Comparison of ENCODE assay signal across 8 cellular contexts in genomic region chrX:54042609-54043010, GRCh38. TPM values are rescaled to one million over a fixed set of nuclear protein-coding genes. Genes with fewer than 3 reads are reported as not detected.
A peak's percentile ranks its signal among the peaks of the same experiment; 100 is the strongest.
DNase-seq lines count a peak whose midpoint lies in the region; ATAC-seq and TF ChIP-seq lines count a peak whose summit lies in the region.

No MANE protein-coding gene starts in this region.

- no peak overlapping the region for H3K9ac ChIP-seq in H9 (ENCODE audit: extremely low read depth, insufficient read length, low read length)

- H3K4me1 ChIP-seq in H9 (ENCODE audit: insufficient read depth, low read length) (peaks cover 3% of the 10 kb centered on the region; the same call in 1 of the 2 replicates), OCI-LY7 (ENCODE audit: insufficient read depth, low read length, poor library complexity, severe bottlenecking) (peaks cover 13% of the 10 kb centered on the region), neutrophil (ENCODE audit: control insufficient read depth in 1 of 2, insufficient read depth in 1 of 2, low read depth in 1 of 2, low read length in 1 of 2) (peaks cover 13 to 22% of the 10 kb centered on the region in 2 experiments), upper lobe of right lung (peaks cover 4% of the 10 kb centered on the region)

- H3K27me3 ChIP-seq in H9 (ENCODE audit: insufficient read depth, low read length) (no peaks in the 10 kb centered on the region), neutrophil (no peaks in the 10 kb centered on the region), upper lobe of right lung (no peaks in the 10 kb centered on the region)

- no peak overlapping the region for H2BK120ac ChIP-seq in H9 (ENCODE audit: low read depth, low read length, poor library complexity, severe bottlenecking)

- H3K36me3 Mint-ChIP-seq in H9 (ENCODE audit: insufficient read depth in 1 of 3, low read depth in 3 of 3) = peaks cover 23 to 32% (median 30%) of the 10 kb centered on the region in 3 experiments
- H3K36me3 Mint-ChIP-seq in activated T-helper 1 cell treated with anti-CD3 and anti-CD28 coated beads, Interleukin-12 subunit alpha, Interleukin-12 subunit beta, Interleukin-2, Interleukin-4 antibody, amounts not matched to agents 30 ng/mL and 10 ng/mL and 1 ng/mL, durations not matched to agents 14 hours and 24 hours and 36 hours (ENCODE audit: low read depth) = peaks cover 11% of the 10 kb centered on the region

- H2BK20ac ChIP-seq in H9 (ENCODE audit: low read depth, low read length, poor library complexity, severe bottlenecking) = no peak overlapping the region

- H3K4me2 ChIP-seq in H9 (ENCODE audit: insufficient read depth, insufficient read length, low read length) (peak overlapping the region; percentile 81), OCI-LY7 (ENCODE audit: low read length) (peak overlapping the region; percentile 92)

- H3K9me3 ChIP-seq in H9 (ENCODE audit: control insufficient read depth, low read depth, low read length) = peaks cover 27% of the 10 kb centered on the region
- H3K9me3 ChIP-seq in OCI-LY7 (ENCODE audit: low read length) = no peaks in the 10 kb centered on the region
- H3K9me3 ChIP-seq in neutrophil = no peaks in the 10 kb centered on the region
- no peaks in the 10 kb centered on the region for H3K9me3 ChIP-seq in upper lobe of right lung

- no peak overlapping the region for H3K56ac ChIP-seq in H9 (ENCODE audit: insufficient read length, low read depth, low read length)

- H2AK5ac ChIP-seq in H9 (ENCODE audit: insufficient read length, low read length) = no peak overlapping the region

- H3K14ac ChIP-seq in H9 (ENCODE audit: insufficient read depth, low read length) = no peak overlapping the region

- H3K36me3 ChIP-seq in OCI-LY7 (ENCODE audit: insufficient read depth, low read length) (peaks cover 37% of the 10 kb centered on the region), neutrophil (peaks cover 27% of the 10 kb centered on the region), upper lobe of right lung (peaks cover 14% of the 10 kb centered on the region)

- H3K79me1 ChIP-seq in H9 (ENCODE audit: insufficient read depth, low read depth, low read length, poor library complexity, severe bottlenecking) = no peaks in the 10 kb centered on the region

- H3K27ac ChIP-seq in H9 (ENCODE audit: insufficient read length, low read depth, low read length) (no peak overlapping the region), OCI-LY7 (ENCODE audit: low read depth, low read length, poor library complexity, severe bottlenecking) (peak overlapping the region; percentile 88), neutrophil (peak overlapping the region; percentile 98), upper lobe of right lung (no peak overlapping the region)

- no peak overlapping the region for H3K4ac ChIP-seq in H9 (ENCODE audit: low read depth, low read length)

- no peak overlapping the region for H2BK12ac ChIP-seq in H9 (ENCODE audit: insufficient read length, low read depth, low read length)

- no peak overlapping the region for H3K23ac ChIP-seq in H9 (ENCODE audit: insufficient read length, low read depth, low read length)

- H3K18ac ChIP-seq in H9 (ENCODE audit: insufficient read length, low read depth, low read length) = no peak overlapping the region

- no TSS peak for BruUV-seq in OCI-LY7 (replicated peaks; lab: Mats Ljungman, UMichigan)

- H3K4me3 Mint-ChIP-seq in H9 = peak overlapping the region; percentile 92 to 97
- peak overlapping the region; percentile 92 for H3K4me3 Mint-ChIP-seq in activated T-helper 1 cell treated with anti-CD3 and anti-CD28 coated beads, Interleukin-12 subunit alpha, Interleukin-12 subunit beta, Interleukin-2, Interleukin-4 antibody, amounts not matched to agents 30 ng/mL and 10 ng/mL and 1 ng/mL, durations not matched to agents 14 hours and 24 hours and 36 hours

- no peaks in the 10 kb centered on the region for H4K20me1 ChIP-seq in H9 (ENCODE audit: control insufficient read depth, insufficient read depth, insufficient read length)
- no peaks in the 10 kb centered on the region for H4K20me1 ChIP-seq in OCI-LY7 (ENCODE audit: insufficient read depth, low read length)

- TF ChIP-seq CTCF in H9 (conservative IDR thresholded peaks at IDR 0.05) = peak; percentile 36; the same call in 1 of the 3 replicates
- peak; percentile 46; the same call in 1 of the 2 replicates for TF ChIP-seq CTCF in OCI-LY7 (conservative IDR thresholded peaks at IDR 0.05; ENCODE audit: low read length)
- TF ChIP-seq CTCF in neutrophil (IDR thresholded peaks at IDR 0.05) = no peak
- TF ChIP-seq CTCF in upper lobe of right lung (IDR thresholded peaks at IDR 0.05) = peak; percentile 23

- H3K4me3 ChIP-seq in OCI-LY7 (ENCODE audit: low read depth, low read length, poor library complexity, severe bottlenecking) (peak overlapping the region; percentile 92), neutrophil (ENCODE audit: low read depth in 1 of 2, low read length in 1 of 2) (peak overlapping the region; percentile 73 to 79), upper lobe of right lung (peak overlapping the region; percentile 66)

- H3K9me3 Mint-ChIP-seq in H9 = peaks cover 63 to 67% of the 10 kb centered on the region in 2 experiments
- H3K9me3 Mint-ChIP-seq in activated T-helper 1 cell treated with anti-CD3 and anti-CD28 coated beads, Interleukin-12 subunit alpha, Interleukin-12 subunit beta, Interleukin-2, Interleukin-4 antibody, amounts not matched to agents 30 ng/mL and 10 ng/mL and 1 ng/mL, durations not matched to agents 14 hours and 24 hours and 36 hours = no peaks in the 10 kb centered on the region

- no peak overlapping the region for H2BK5ac ChIP-seq in H9 (ENCODE audit: insufficient read length, low read length)

- H4K8ac ChIP-seq in H9 (replicated peaks; ENCODE audit: insufficient read length, low read depth, low read length) = no peak overlapping the region

- H2BK15ac ChIP-seq in H9 (ENCODE audit: low read depth, low read length) = no peak overlapping the region

- no peaks in the 10 kb centered on the region for H3K9me2 ChIP-seq in OCI-LY7 (ENCODE audit: insufficient read depth, low read length)

- peak; percentile 4 for ATAC-seq in upper lobe of right lung

- WGBS in H9 (ENCODE audit: extremely low coverage, insufficient read length, low lambda C conversion rate) = no CpG with 5 or more reads among the region's 26 CpGs

- H3T11ph ChIP-seq in H9 (ENCODE audit: low read length) = no peak overlapping the region

- H3K4me1 Mint-ChIP-seq in H9 = peaks cover 11 to 20% of the 10 kb centered on the region in 2 experiments
- peaks cover 18% of the 10 kb centered on the region for H3K4me1 Mint-ChIP-seq in activated T-helper 1 cell treated with anti-CD3 and anti-CD28 coated beads, Interleukin-12 subunit alpha, Interleukin-12 subunit beta, Interleukin-2, Interleukin-4 antibody, amounts not matched to agents 30 ng/mL and 10 ng/mL and 1 ng/mL, durations not matched to agents 14 hours and 24 hours and 36 hours (ENCODE audit: low read depth)

- H4K5ac ChIP-seq in H9 (ENCODE audit: insufficient read length, low read depth, low read length) = no peak overlapping the region

- intact Hi-C loops in OCI-LY7 (cut with micrococcal nuclease; ENCODE audit: unreplicated experiment) (loop anchor here (5.0 to 10.0 kb wide), 2 partner anchors 358 to 1120 kb away; partner anchors contain the start of gene HUWE1), upper lobe of right lung (cut with DNase I) (no loop called here)
- intact Hi-C loops in activated T-helper 1 cell treated with anti-CD3 and anti-CD28 coated beads, Interleukin-12 subunit alpha, Interleukin-12 subunit beta, Interleukin-2, Interleukin-4 antibody, amounts not matched to agents 30 ng/mL and 10 ng/mL and 1 ng/mL, durations not matched to agents 14 hours and 24 hours and 36 hours (cut with micrococcal nuclease) = loop anchor here (5.0 to 10.0 kb wide), 4 partner anchors 312 to 1120 kb away; partner anchors contain the start of gene WNK3

- peaks cover 2% of the 10 kb centered on the region; the same call in 1 of the 2 replicates for H3K27me3 Mint-ChIP-seq in H9 (ENCODE audit: low read depth)
- H3K27me3 Mint-ChIP-seq in activated T-helper 1 cell treated with anti-CD3 and anti-CD28 coated beads, Interleukin-12 subunit alpha, Interleukin-12 subunit beta, Interleukin-2, Interleukin-4 antibody, amounts not matched to agents 30 ng/mL and 10 ng/mL and 1 ng/mL, durations not matched to agents 14 hours and 24 hours and 36 hours (ENCODE audit: insufficient read depth) = no peaks in the 10 kb centered on the region

- 0 out of 7 replicates have a peak overlapping the region, but pooled peaks of 1 of the 3 experiments have one; percentile 28 for H3K27ac Mint-ChIP-seq in H9
- peak overlapping the region; percentile 98 for H3K27ac Mint-ChIP-seq in activated T-helper 1 cell treated with anti-CD3 and anti-CD28 coated beads, Interleukin-12 subunit alpha, Interleukin-12 subunit beta, Interleukin-2, Interleukin-4 antibody, amounts not matched to agents 30 ng/mL and 10 ng/mL and 1 ng/mL, durations not matched to agents 14 hours and 24 hours and 36 hours

- DNase-seq in Ammon's horn (ENCODE audit: low spot score) = peak; percentile 17
- DNase-seq in H9 = peak; percentile 59
- DNase-seq in OCI-LY7 (ENCODE audit: low spot score) = peak; percentile 72
- peak; percentile 4 for DNase-seq in activated T-helper 1 cell treated with anti-CD3 and anti-CD28 coated beads, Interleukin-12 subunit alpha, Interleukin-12 subunit beta, Interleukin-2, Interleukin-4 antibody, amounts not matched to agents 30 ng/mL and 10 ng/mL and 1 ng/mL, durations not matched to agents 14 hours and 24 hours and 36 hours (ENCODE audit: low spot score)
- peak; percentile 36 for DNase-seq in fibroblast of the conjunctiva (ENCODE audit: low read depth)
- DNase-seq in upper lobe of right lung = peak; percentile 60
- no peak for DNase-seq in NCI-H187 treated with DMSO at 0.1 percent for 48 hours (lab: John Stamatoyannopoulos, UW)

- H3K79me2 ChIP-seq in H9 (ENCODE audit: insufficient read depth, low read length) = no peaks in the 10 kb centered on the region
- peaks cover 8% of the 10 kb centered on the region for H3K79me2 ChIP-seq in OCI-LY7 (ENCODE audit: insufficient read depth, low read depth, low read length)

- POLR2A ChIA-PET in OCI-LY7 (lab: Charles Lee) = interaction anchor here (0.5 to 1.2 kb wide), 4 partner anchors 116 to 1048 kb away, joined by 3 to 6 read pairs (median 4); partner anchors contain the start of gene FAM120C

- H2AFZ ChIP-seq in H9 (ENCODE audit: low read length) (no peak overlapping the region), OCI-LY7 (ENCODE audit: low read length) (peak overlapping the region; percentile 26; the same call in 1 of the 2 replicates)

- CTCF ChIA-PET in OCI-LY7 (lab: Charles Lee; ENCODE audit: unreplicated experiment) = no interaction called here

- H3K23me2 ChIP-seq in H9 (ENCODE audit: insufficient read length, low read depth, low read length, poor library complexity, severe bottlenecking) = peaks cover 7% of the 10 kb centered on the region

- H4K91ac ChIP-seq in H9 (ENCODE audit: insufficient read length, low read depth, low read length) = no peak overlapping the region

RNA-seq across cellular contexts. Expression of gene PHF8, which starts 1.7 kb away (rescaled TPM):
- total RNA-seq in H9 (2021) (38.9 and 45.2 TPM in 2 replicates), OCI-LY7 (2022) (41.5 and 44.2 TPM in 2 replicates), upper lobe of right lung (28.5 TPM)
- 29.7 and 47.0 TPM in 2 replicates for total RNA-seq in OCI-LY7 (2014; rRNA removed; shearing (Covaris generic))
- 50.7 and 54.8 TPM in 2 replicates for total RNA-seq in activated T-helper 1 cell treated with anti-CD3 and anti-CD28 coated beads, Interleukin-12 subunit alpha, Interleukin-12 subunit beta, Interleukin-2, Interleukin-4 antibody, amounts not matched to agents 30 ng/mL and 10 ng/mL and 1 ng/mL, durations not matched to agents 14 hours and 24 hours and 36 hours

Comparison
In these comparisons a context has a peak if more than half of its experiments do, and no peak if none do; other contexts are left out.
1. H3K27ac ChIP-seq: peak in OCI-LY7 (single experiment) and neutrophil (single experiment); none in H9 (single experiment) and upper lobe of right lung (single experiment).
2. Peak in every context shown above with its lines, with median percentiles within 50 percentile points of each other: H3K4me3 ChIP-seq.